In genomic region chr17:64147110-64148016, GRCh38 we compare ENCODE assay signal across 8 cellular contexts. TPM values are rescaled to one million over a fixed set of nuclear protein-coding genes. Genes with fewer than 3 reads are reported as not detected.
DNase-seq lines count a peak whose midpoint lies in the region; ATAC-seq and TF ChIP-seq lines count a peak whose summit lies in the region.

No MANE protein-coding gene starts in this region.

- TF ChIP-seq CTCF in 22Rv1 (IDR thresholded peaks at IDR 0.05) = no peak
- no peak for TF ChIP-seq CTCF in SK-N-SH (IDR thresholded peaks at IDR 0.05)
- TF ChIP-seq CTCF in hepatocyte (IDR thresholded peaks at IDR 0.05; ENCODE audit: poor library complexity) = no peak
- no peak for TF ChIP-seq CTCF in tibial artery (IDR thresholded peaks at IDR 0.05)

- 0 out of 2 replicates have a peak, but pooled peaks cover 6% of the 10 kb centered on the region for H4K20me1 ChIP-seq in SK-N-SH (ENCODE audit: insufficient read depth)
- H4K20me1 ChIP-seq in hepatocyte (ENCODE audit: insufficient read depth, poor library complexity, severe bottlenecking) = no peaks in the 10 kb centered on the region

- POLR2A ChIA-PET in SK-N-SH (lab: Yijun Ruan, JAX) = interaction anchor here (1.1 to 5.3 kb wide), 10 partner anchors 19 to 133 kb away, joined by 3 to 99 read pairs (median 14); partner anchors contain the start of gene TEX2

- ATAC-seq in GM21390 (IDR thresholded peaks at IDR 0.05; ENCODE audit: unreplicated experiment) (no peak), GM21723 (IDR thresholded peaks at IDR 0.05; ENCODE audit: unreplicated experiment) (no peak), GM18502 (IDR thresholded peaks at IDR 0.05; ENCODE audit: poor library complexity, unreplicated experiment) (no peak)

- peak; percentile 45 for DNase-seq in SK-N-SH
- DNase-seq in hepatocyte (ENCODE audit: low spot score) = no peak
- no peak for DNase-seq in tibial artery

- H3K9me2 ChIP-seq in SK-N-SH (no peaks in the 10 kb centered on the region), hepatocyte (replicated peaks; ENCODE audit: insufficient read depth) (no peaks in the 10 kb centered on the region)

- no peaks in the 10 kb centered on the region for H3K27me3 ChIP-seq in SK-N-SH (ENCODE audit: insufficient read depth)
- H3K27me3 ChIP-seq in hepatocyte = no peaks in the 10 kb centered on the region
- H3K27me3 ChIP-seq in tibial artery = no peaks in the 10 kb centered on the region

- H3K9ac ChIP-seq in SK-N-SH = peak overlapping the region; percentile 84

- H3K4me2 ChIP-seq in SK-N-SH (peak overlapping the region; percentile 99), hepatocyte (peak overlapping the region; percentile 90)

- TF ChIP-seq POLR2A in GM15510 (IDR thresholded peaks at IDR 0.05; ENCODE audit: borderline replicate concordance, extremely low read depth, insufficient read length) = peak; percentile 52

- peak in 1 of 2 experiments; percentile 14; a peak in 1 of 4 replicates for TF ChIP-seq EP300 in SK-N-SH (IDR thresholded peaks at IDR 0.05; ENCODE audit: borderline replicate concordance in 1 of 2, low read depth in 1 of 2, low read length in 1 of 2)

- H3K27ac ChIP-seq in 22Rv1 = peak overlapping the region; percentile 98
- H3K27ac ChIP-seq in SK-N-SH (ENCODE audit: low read depth in 2 of 2, low read length in 1 of 2) = peak overlapping the region; percentile 65 to 97
- peak overlapping the region; percentile 93 for H3K27ac ChIP-seq in hepatocyte
- H3K27ac ChIP-seq in tibial artery = peak overlapping the region; percentile 92 to 98

- H3K79me2 ChIP-seq in SK-N-SH (ENCODE audit: insufficient read depth) (peaks cover 16% of the 10 kb centered on the region; the same call in 1 of the 2 replicates), hepatocyte (peaks cover 7% of the 10 kb centered on the region)

- CTCF ChIA-PET in SK-N-SH (lab: Yijun Ruan, JAX) = interaction anchor here (0.7 to 6.2 kb wide), 20 partner anchors 9 to 272 kb away, joined by 3 to 60 read pairs (median 6); no protein-coding TSS in a partner anchor

- peak; percentile 51 for TF ChIP-seq RAD21 in SK-N-SH (IDR thresholded peaks at IDR 0.05; ENCODE audit: low read length)

- H3K9me3 ChIP-seq in SK-N-SH = no peaks in the 10 kb centered on the region
- H3K9me3 ChIP-seq in hepatocyte (ENCODE audit: low read depth) = no peaks in the 10 kb centered on the region
- H3K9me3 ChIP-seq in tibial artery = no peaks in the 10 kb centered on the region

- H2AFZ ChIP-seq in SK-N-SH (ENCODE audit: low read depth) (no peak overlapping the region), hepatocyte (no peak overlapping the region)

- intact Hi-C loops in tibial artery (cut with DNase I; ENCODE audit: low total_unique reads) = no loop called here

- H3K4me3 ChIP-seq in SK-N-SH (ENCODE audit: low read depth in 2 of 2, low read length in 1 of 2) = peak overlapping the region; percentile 73 to 80
- H3K4me3 ChIP-seq in hepatocyte = peak overlapping the region; percentile 35
- H3K4me3 ChIP-seq in tibial artery = peak overlapping the region; percentile 74 to 96

- H3K4me1 ChIP-seq in SK-N-SH (ENCODE audit: control insufficient read depth in 1 of 2, insufficient read depth in 2 of 2, low read depth in 1 of 2, low read length in 1 of 2) (peaks cover 11 to 35% of the 10 kb centered on the region in 2 experiments), hepatocyte (ENCODE audit: insufficient read depth) (peaks cover 12% of the 10 kb centered on the region), tibial artery (peaks cover 0 to 24% (median 19%) of the 10 kb centered on the region in 4 donors)

- peaks cover 50% of the 10 kb centered on the region for H3F3A ChIP-seq in SK-N-SH (replicated peaks; ENCODE audit: insufficient read depth)

- 30% methylated on average over 15 of the region's 15 CpGs for WGBS in SK-N-SH (ENCODE audit: low lambda C conversion rate)
- 46% methylated on average over 15 of the region's 15 CpGs for whole genome bisulfite sequencing in hepatocyte (ENCODE audit: low lambda C conversion rate, missing lambda C conversion rate)

- H3K36me3 ChIP-seq in SK-N-SH (replicated peaks in 1 of 2; ENCODE audit: control insufficient read depth in 1 of 2, insufficient read depth in 2 of 2, low read length in 1 of 2) = peaks cover 37 to 50% of the 10 kb centered on the region in 2 experiments
- H3K36me3 ChIP-seq in hepatocyte (replicated peaks; ENCODE audit: insufficient read depth, low read depth) = no peaks in the 10 kb centered on the region
- peaks cover 0 to 26% (median 17%) of the 10 kb centered on the region in 3 donors for H3K36me3 ChIP-seq in tibial artery

TF ChIP-seq in SK-N-SH, 30 proteins besides CTCF, POLR2A, EP300 and RAD21 (continues in another document):
- TF ChIP-seq USF2 (IDR thresholded peaks at IDR 0.05; ENCODE audit: borderline replicate concordance, low read depth, low read length) (no peak), GABPA (IDR thresholded peaks at IDR 0.05; ENCODE audit: low read depth) (no peak), POLR2AphosphoS5 (IDR thresholded peaks at IDR 0.05; ENCODE audit: low read depth, low read length) (peak; percentile 94), RXRA (IDR thresholded peaks at IDR 0.05; ENCODE audit: borderline replicate concordance, low read depth) (no peak), REST (IDR thresholded peaks at IDR 0.05; ENCODE audit: low read depth, low read length) (no peak), SMC3 (IDR thresholded peaks at IDR 0.05; ENCODE audit: low read depth, low read length) (peak; percentile 19), RFX5 (IDR thresholded peaks at IDR 0.05; ENCODE audit: low read length) (no peak), SIN3A (IDR thresholded peaks at IDR 0.05; ENCODE audit: borderline replicate concordance, low read depth, low read length) (peak; percentile 39; the same call in 1 of the 2 replicates), GATA2 (CRISPR knock-in tag; IDR thresholded peaks at IDR 0.05) (peak; percentile 53; the same call in 1 of the 2 replicates), NFIC (IDR thresholded peaks at IDR 0.05; ENCODE audit: borderline replicate concordance) (no peak), JUND (IDR thresholded peaks at IDR 0.05) (peak; percentile 40; the same call in 1 of the 2 replicates), USF1 (IDR thresholded peaks at IDR 0.05; ENCODE audit: borderline replicate concordance, low read depth) (no peak), TAF1 (IDR thresholded peaks at IDR 0.05; ENCODE audit: borderline replicate concordance, low read depth, low read length) (0 out of 2 replicates have a peak, but pooled peaks have one; percentile 18), FOXM1 (IDR thresholded peaks at IDR 0.05; ENCODE audit: low read depth) (no peak), TCF12 (IDR thresholded peaks at IDR 0.05) (no peak), YY1 (IDR thresholded peaks at IDR 0.05; ENCODE audit: low read depth) (0 out of 2 replicates have a peak, but pooled peaks have one; percentile 15)

RNA-seq across cellular contexts. Expression of gene ERN1, which starts 17.4 kb away (rescaled TPM):
- 6.9 and 7.3 TPM in 2 replicates for polyA plus RNA-seq in SK-N-SH (2012; rRNA removed)
- 5.2 and 6.2 TPM in 2 replicates for polyA plus RNA-seq in SK-N-SH (2012; cell fraction: cytosol; rRNA removed)
- polyA plus RNA-seq in SK-N-SH (2012; cell fraction: nucleus; rRNA removed) = 11.4 and 12.2 TPM in 2 replicates
- 10.3 and 14.3 TPM in 2 replicates for total RNA-seq in hepatocyte
- 16.5 and 19.4 TPM in 2 replicates for polyA plus RNA-seq in hepatocyte

Comparison
In these comparisons a context has a peak if more than half of its experiments do, and no peak if none do; other contexts are left out.
1. H3K4me3 ChIP-seq: peak in every context shown above with its lines; median percentile 85 in tibial artery; 76 in SK-N-SH; 35 in hepatocyte.